8 cellular contexts compared by ENCODE assay signal in the genomic region with DNA sequence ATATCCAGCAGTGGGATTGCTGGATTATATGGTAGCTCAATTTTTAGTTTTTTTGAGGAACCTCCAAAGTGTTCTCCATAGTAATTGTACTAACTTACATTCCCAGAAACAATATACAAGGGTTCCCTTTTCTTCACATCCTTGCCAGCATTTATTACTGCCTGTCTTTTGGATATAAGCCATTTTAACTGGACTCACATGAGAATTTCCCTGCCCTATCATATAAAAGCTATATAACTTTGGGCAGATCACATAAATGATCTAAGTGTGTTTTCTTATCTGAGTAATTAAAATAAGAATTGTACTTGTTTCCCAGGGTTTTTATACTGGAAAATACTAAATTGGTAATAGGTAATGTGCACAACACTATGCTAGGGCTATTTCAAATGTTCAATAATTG.
"Had no signal": no experiment of that assay in that cellular context is flagged by ENCODE, and none has a peak within 500 bp of the region (broad histone marks: within the 10 kb centered on the region; RNA-seq: fewer than 3 reads in every experiment).

No MANE protein-coding gene starts in this region.

- ATAC-seq: GM23338 had no signal

- DNase-seq: H9, HCEC 1CT, KBM-7 had no signal

- H3K4me3 ChIP-seq: GM23338 had no signal

- H3K27ac ChIP-seq: KMS-11 had no signal

- FAIRE-seq: H1, H54, HTR-8/SVneo had no signal
